14 cellular contexts compared by ENCODE assay signal in genomic region chr5:141743652-141744333, GRCh38.
DNase-seq lines count a peak whose midpoint lies in the region; ATAC-seq and TF ChIP-seq lines count a peak whose summit lies in the region.
"Had no signal": no experiment of that assay in that cellular context is flagged by ENCODE, and none has a peak within 500 bp of the region (broad histone marks: within the 10 kb centered on the region; RNA-seq: fewer than 3 reads in every experiment).

No MANE protein-coding gene starts in this region.

- no peaks in the 10 kb centered on the region for H3K9me3 Mint-ChIP-seq in brain
- no peaks in the 10 kb centered on the region for H3K9me3 Mint-ChIP-seq in mesothelial cell of epicardium
- H3K9me3 Mint-ChIP-seq: immature natural killer cell, naive B cell had no signal

- peak overlapping the region in 3 of 5 experiments; percentile 11 to 33 (median 25) for H3K4me3 Mint-ChIP-seq in brain
- no peak overlapping the region for H3K4me3 Mint-ChIP-seq in mesothelial cell of epicardium
- H3K4me3 Mint-ChIP-seq: immature natural killer cell, naive B cell had no signal

- H3K4me1 Mint-ChIP-seq in brain (peaks cover 82% of the 10 kb centered on the region), mesothelial cell of epicardium (no peaks in the 10 kb centered on the region)
- H3K4me1 Mint-ChIP-seq: immature natural killer cell had no signal

- peak overlapping the region; percentile 16 to 96 (median 75) for H3K27ac Mint-ChIP-seq in brain
- no peak overlapping the region for H3K27ac Mint-ChIP-seq in mesothelial cell of epicardium
- H3K27ac Mint-ChIP-seq: immature natural killer cell had no signal

- no peak overlapping the region for H3K4me3 ChIP-seq in BE2C (ENCODE audit: low read depth, low read length)
- H3K4me3 ChIP-seq: lung had no signal

- peaks cover 14% of the 10 kb centered on the region for H3K27me3 Mint-ChIP-seq in brain
- H3K27me3 Mint-ChIP-seq in mesothelial cell of epicardium (ENCODE audit: low read depth) = peaks cover 65% of the 10 kb centered on the region

- no peaks in the 10 kb centered on the region for H3K27me3 ChIP-seq in BE2C

- DNase-seq in BE2C = peak; percentile 74
- DNase-seq in DMS79 treated with DMSO at 0.1 percent for 48 hours (lab: John Stamatoyannopoulos, UW) = peak; percentile 70
- DNase-seq in NCI-H2227 (lab: John Stamatoyannopoulos, UW; ENCODE audit: unreplicated experiment) = peak; percentile 74
- no peak for DNase-seq in stimulated activated naive CD4-positive, alpha-beta T cell (lab: John Stamatoyannopoulos, UW)
- no peak for DNase-seq in mesothelial cell of epicardium (ENCODE audit: low spot score in 2 of 2, unreplicated experiment in 2 of 2)
- no peak for DNase-seq in foreskin melanocyte
- DNase-seq: activated CD8-positive, alpha-beta memory T cell treated with anti-CD3 and anti-CD28 coated beads for 24 hours; immature natural killer cell; naive B cell; Right ventricle myocardium superior had no signal

- TF ChIP-seq CTCF in BE2C (IDR thresholded peaks at IDR 0.05; ENCODE audit: low read depth, low read length) (no peak), brain (conservative IDR thresholded peaks at IDR 0.05) (no peak), mesothelial cell of epicardium (IDR thresholded peaks at IDR 0.05; ENCODE audit: unreplicated experiment) (no peak)

- ATAC-seq in HG03432 (IDR thresholded peaks at IDR 0.05; ENCODE audit: unreplicated experiment) = no peak
- ATAC-seq: activated CD4-positive, CD25-positive, alpha-beta regulatory T cell treated with anti-CD3 and anti-CD28 coated beads, Interleukin-2, amount 50 U/mL, for 24 hours had no signal

- H3K9me3 ChIP-seq in BE2C = no peaks in the 10 kb centered on the region

- no peaks in the 10 kb centered on the region for H3K36me3 ChIP-seq in BE2C

- H3K4me1 ChIP-seq in BE2C = peaks cover 61% of the 10 kb centered on the region

- H3K36me3 Mint-ChIP-seq in brain (no peaks in the 10 kb centered on the region), mesothelial cell of epicardium (no peaks in the 10 kb centered on the region)
- H3K36me3 Mint-ChIP-seq: immature natural killer cell, naive B cell had no signal

Comparison
In these comparisons a context has a peak if more than half of its experiments do, and no peak if none do; other contexts are left out.
1. DNase-seq: peak in BE2C (single experiment), DMS79 treated with DMSO at 0.1 percent for 48 hours (single experiment) and NCI-H2227 (single experiment); none in stimulated activated naive CD4-positive, alpha-beta T cell (0 of 6), mesothelial cell of epicardium (0 of 2) and foreskin melanocyte (single experiment).